1 cellular context compared by ENCODE assay signal in the genomic region with DNA sequence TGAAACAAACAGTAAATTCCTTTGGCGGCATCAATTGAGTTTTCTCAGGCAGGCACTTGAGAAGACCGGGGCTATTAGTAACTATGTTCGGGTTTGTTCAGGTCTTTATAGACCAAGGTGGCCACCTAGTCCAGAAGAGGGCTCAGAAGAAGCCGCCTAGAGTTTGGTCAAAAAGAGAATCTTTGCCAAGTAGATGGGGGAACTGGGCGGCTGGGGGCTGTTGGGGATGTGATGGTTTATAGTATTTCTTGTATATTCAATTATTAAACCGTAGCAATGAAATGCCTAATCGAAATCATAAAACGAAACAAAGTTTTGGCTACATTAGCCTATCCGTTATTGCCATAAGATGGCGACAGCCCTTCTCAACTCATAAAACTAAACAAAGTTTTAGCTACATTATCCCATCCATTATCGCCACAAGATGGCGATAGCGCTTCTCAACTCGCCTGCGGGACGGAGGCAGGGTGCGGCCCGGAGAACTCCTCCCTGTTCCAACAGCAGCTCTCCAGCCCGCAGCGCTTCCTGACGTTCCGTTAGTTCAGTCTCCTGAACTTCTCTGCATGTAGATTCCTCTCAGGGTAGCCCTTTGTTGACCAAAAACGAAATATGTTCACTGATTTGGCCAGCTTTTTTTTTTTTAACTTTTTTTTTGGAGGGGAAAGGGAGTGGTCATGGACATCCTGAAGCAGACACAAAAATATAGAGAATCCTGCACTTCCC.
TF ChIP-seq lines count a peak whose summit lies in the region.

No MANE protein-coding gene starts in this region.

TF ChIP-seq in SK-N-SH treated with all-trans-retinoic acid at 6 μM for 48 hours, 23 proteins besides CTCF, POLR2A, EP300 and RAD21 (continued from another document):
- TF ChIP-seq PATZ1 (CRISPR knock-in tag; IDR thresholded peaks at IDR 0.05; ENCODE audit: borderline replicate concordance), result no peak
- TF ChIP-seq GLIS3 (CRISPR knock-in tag; IDR thresholded peaks at IDR 0.05), result no peak
- TF ChIP-seq ZNF565 (CRISPR knock-in tag; conservative IDR thresholded peaks at IDR 0.05; ENCODE audit: low read depth), result no peak
- TF ChIP-seq CREB5 (CRISPR knock-in tag; IDR thresholded peaks at IDR 0.05; ENCODE audit: low read depth), result no peak
- TF ChIP-seq ZC3H10 (CRISPR knock-in tag; IDR thresholded peaks at IDR 0.05), result no peak
- no peak for TF ChIP-seq SNAI2 (CRISPR knock-in tag; IDR thresholded peaks at IDR 0.05)
- TF ChIP-seq ISL1 (CRISPR knock-in tag; IDR thresholded peaks at IDR 0.05), result no peak
- TF ChIP-seq TCF4 (CRISPR knock-in tag; IDR thresholded peaks at IDR 0.05; ENCODE audit: borderline replicate concordance), result no peak
- TF ChIP-seq RARB (CRISPR knock-in tag; IDR thresholded peaks at IDR 0.05), result no peak
